Comparison of ENCODE assay signal across 8 cellular contexts in the genomic region with DNA sequence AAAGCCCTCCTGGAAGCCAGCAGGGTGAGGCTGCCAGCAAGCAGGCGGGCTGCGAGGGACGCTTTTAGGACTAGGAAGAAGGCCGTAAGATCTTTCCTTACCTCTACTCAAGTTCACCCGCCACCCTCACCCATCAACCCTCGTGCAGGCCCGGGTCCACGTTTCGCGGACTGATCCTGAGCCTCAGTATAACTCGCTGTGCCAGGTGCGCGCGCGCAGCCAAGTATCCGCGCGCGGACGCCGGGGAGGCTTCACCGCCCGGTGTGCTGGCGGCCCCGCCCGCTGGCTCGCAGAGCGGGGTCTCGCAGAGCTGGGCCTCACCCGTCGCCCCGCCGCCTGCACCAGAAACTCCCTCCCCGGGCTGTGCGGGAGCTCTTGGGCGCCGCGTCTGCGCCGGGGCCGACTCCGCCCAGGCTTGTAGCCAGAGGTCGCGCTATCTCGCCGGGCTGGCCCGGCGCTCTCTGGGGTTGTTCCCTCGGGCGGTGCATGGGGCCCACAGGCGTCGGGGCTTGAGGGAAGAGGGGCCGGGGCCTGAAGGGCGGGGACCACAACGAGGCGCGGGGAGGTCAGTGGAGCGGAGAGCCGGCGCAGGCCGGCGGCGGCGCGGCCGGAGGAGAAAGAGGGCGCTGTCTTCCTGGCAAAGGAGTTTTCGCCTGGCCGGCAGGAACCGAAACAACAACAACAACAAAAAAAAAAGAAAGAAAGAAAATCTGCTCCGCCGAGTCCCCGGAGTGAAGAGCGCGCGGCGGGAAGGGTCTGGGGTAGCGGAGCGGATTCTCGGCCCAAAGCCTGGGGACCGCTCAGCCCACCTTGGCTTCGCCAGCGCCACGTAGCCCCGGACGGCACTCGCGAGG. TPM values are rescaled to one million over a fixed set of nuclear protein-coding genes. Genes with fewer than 3 reads are reported as not detected.
DNase-seq lines count a peak whose midpoint lies in the region.

No MANE protein-coding gene starts in this region.

- H3K9me3 Mint-ChIP-seq in activated naive CD4-positive, alpha-beta T cell treated with anti-CD3 and anti-CD28 coated beads, Interleukin-2, amount 50 U/mL, for 24 hours: no peaks in the 10 kb centered on the region
- H3K9me3 Mint-ChIP-seq in IgD-negative memory B cell: peaks cover 0 to 19% (median 2%) of the 10 kb centered on the region in 3 donors

- peak overlapping the region; percentile 90 for H3K4me2 ChIP-seq in GM23248 (ENCODE audit: unreplicated experiment)

- H3K27ac ChIP-seq in GM23248: peak overlapping the region; percentile 44
- H3K27ac ChIP-seq in epithelial cell of prostate: peak overlapping the region; percentile 40

- H3K9me2 ChIP-seq in GM23248 (ENCODE audit: insufficient read depth): no peaks in the 10 kb centered on the region

- DNase-seq in activated naive CD4-positive, alpha-beta T cell (lab: John Stamatoyannopoulos, UW): no peak
- peak; percentile 83 for DNase-seq in GM23248
- peak; percentile 34 to 55 for DNase-seq in SW 1271 (lab: John Stamatoyannopoulos, UW)
- no peak for DNase-seq in epithelial cell of prostate (ENCODE audit: low read depth, low spot score)
- DNase-seq in myocyte (ENCODE audit: low read depth): peak; percentile 82
- DNase-seq in GDM1 (lab: John Stamatoyannopoulos, UW): no peak

- peaks cover 49% of the 10 kb centered on the region for H3K4me1 Mint-ChIP-seq in activated naive CD4-positive, alpha-beta T cell treated with anti-CD3 and anti-CD28 coated beads, Interleukin-2, amount 50 U/mL, for 24 hours
- peaks cover 18 to 45% (median 23%) of the 10 kb centered on the region in 3 donors for H3K4me1 Mint-ChIP-seq in IgD-negative memory B cell

- H3K27me3 ChIP-seq in GM23248 (replicated peaks; ENCODE audit: insufficient read depth): peaks cover 14% of the 10 kb centered on the region

- no peaks in the 10 kb centered on the region for H3K9me3 ChIP-seq in GM23248 (ENCODE audit: low read depth)

- H4K20me1 ChIP-seq in GM23248 (ENCODE audit: insufficient read depth): no peaks in the 10 kb centered on the region

- peaks cover 18% of the 10 kb centered on the region for H3K4me1 ChIP-seq in GM23248 (ENCODE audit: insufficient read depth)

- 2 to 4% methylated on average over 67 to 81 of the region's 88 CpGs for WGBS in GM23248 (ENCODE audit: low coverage in 1 of 2, low lambda C conversion rate in 2 of 2, missing lambda C conversion rate in 2 of 2), 2 experiments

- H3F3A ChIP-seq in GM23248 (ENCODE audit: insufficient read depth): peaks cover 16% of the 10 kb centered on the region

- peak overlapping the region; percentile 85 for H3K9ac ChIP-seq in GM23248

- peaks cover 2% of the 10 kb centered on the region for H3K36me3 Mint-ChIP-seq in activated naive CD4-positive, alpha-beta T cell treated with anti-CD3 and anti-CD28 coated beads, Interleukin-2, amount 50 U/mL, for 24 hours
- no peaks in the 10 kb centered on the region for H3K36me3 Mint-ChIP-seq in IgD-negative memory B cell

- H3K36me3 ChIP-seq in GM23248 (ENCODE audit: low read depth): no peaks in the 10 kb centered on the region

- H3K27me3 Mint-ChIP-seq in activated naive CD4-positive, alpha-beta T cell treated with anti-CD3 and anti-CD28 coated beads, Interleukin-2, amount 50 U/mL, for 24 hours: peaks cover 68% of the 10 kb centered on the region
- peaks cover 65% of the 10 kb centered on the region for H3K27me3 Mint-ChIP-seq in IgD-negative memory B cell

- peak overlapping the region; percentile 85 for H3K4me3 Mint-ChIP-seq in activated naive CD4-positive, alpha-beta T cell treated with anti-CD3 and anti-CD28 coated beads, Interleukin-2, amount 50 U/mL, for 24 hours
- peak overlapping the region; percentile 87 to 98 (median 93) for H3K4me3 Mint-ChIP-seq in IgD-negative memory B cell

- in situ Hi-C loops in GM23248 (cut with MboI): no loop called here

- no peaks in the 10 kb centered on the region for H3K79me2 ChIP-seq in GM23248 (ENCODE audit: insufficient read depth)

- H2AFZ ChIP-seq in GM23248: peak overlapping the region; percentile 96

- peak overlapping the region; percentile 87 for H3K4me3 ChIP-seq in GM23248

- H3K27ac Mint-ChIP-seq in activated naive CD4-positive, alpha-beta T cell treated with anti-CD3 and anti-CD28 coated beads, Interleukin-2, amount 50 U/mL, for 24 hours: no peak overlapping the region
- peak overlapping the region; percentile 69 to 90 (median 76) for H3K27ac Mint-ChIP-seq in IgD-negative memory B cell

RNA-seq across cellular contexts. Expression of a gene that starts 7.7 kb away (rescaled TPM):
- 7.8 and 11.7 TPM in 2 replicates for total RNA-seq in GM23248 (2014; rRNA removed; shearing (Covaris generic))
- polyA plus RNA-seq in GM23248 (2016; fragmentation: Nextera tagmentation; extraction: Ambion mirVana): 11.4 and 12.6 TPM in 2 replicates
- polyA plus RNA-seq in IgD-negative memory B cell: not detected
- total RNA-seq in myocyte: 96.6 and 118 TPM in 2 replicates
- 26.2 TPM for polyA plus RNA-seq in myocyte (2012)

Comparison
In these comparisons a context has a peak if more than half of its experiments do, and no peak if none do; other contexts are left out.
1. DNase-seq: peak in GM23248 (single experiment), SW 1271 (2 of 2) and myocyte (single experiment); none in activated naive CD4-positive, alpha-beta T cell (0 of 4), epithelial cell of prostate (single experiment) and GDM1 (single experiment).